13 cellular contexts compared by ENCODE assay signal in genomic region chr9:78144663-78145377, GRCh38.
DNase-seq lines count a peak whose midpoint lies in the region; ATAC-seq, FAIRE-seq and TF ChIP-seq lines count a peak whose summit lies in the region.
"Had no signal": no experiment of that assay in that cellular context is flagged by ENCODE, and none has a peak within 500 bp of the region (broad histone marks: within the 10 kb centered on the region; RNA-seq: fewer than 3 reads in every experiment).

No MANE protein-coding gene starts in this region.

- DNase-seq in Kasumi-1 (lab: John Stamatoyannopoulos, UW) (peak; percentile 44 to 57), endothelial cell of umbilical vein (ENCODE audit: low read depth, low spot score) (peak; percentile 98), pulmonary artery endothelial cell (ENCODE audit: low read depth, low spot score) (peak; percentile 91), NCI-H2107 treated with DMSO at 0.1 percent for 48 hours (lab: John Stamatoyannopoulos, UW; ENCODE audit: unreplicated experiment) (no peak), tibial nerve (ENCODE audit: low spot score in 2 of 2) (no peak)
- DNase-seq in activated CD8-positive, alpha-beta memory T cell treated with anti-CD3 and anti-CD28 coated beads, Interleukin-2, amount 50 U/mL, for 48 hours: no peak
- DNase-seq in effector CD8-positive, alpha-beta T cell (lab: John Stamatoyannopoulos, UW): no peak
- DNase-seq: NCI-H1105 treated with DMSO at 0.1 percent for 48 hours; NCI-H446 treated with DMSO at 0.1 percent for 48 hours; stimulated activated naive CD8-positive, alpha-beta T cell treated with anti-CD3 and anti-CD28 coated beads, Interleukin-15, Interleukin-2, amounts not matched to agents 100 U/mL and 50 U/mL, for 24 hours had no signal

- H3K27ac ChIP-seq in endothelial cell of umbilical vein (ENCODE audit: insufficient read depth, low read depth, low read length) (peak overlapping the region; percentile 78), tibial nerve (no peak overlapping the region)
- H3K27ac ChIP-seq: prostate gland had no signal

- H2AFZ ChIP-seq in endothelial cell of umbilical vein (ENCODE audit: low read depth, low read length): peak overlapping the region; percentile 8

- dilution Hi-C loops in endothelial cell of umbilical vein (cut with MboI; ENCODE audit: extremely low pct_ligation_motif_present, low sequenced_read_pairs): no loop called here

- WGBS in tibial nerve, 2 donors: 68 to 73% methylated on average over 3 of the region's 3 CpGs

- CTCF ChIA-PET in endothelial cell of umbilical vein (lab: Charles Lee): interaction anchor here (1.1 to 2.1 kb wide), 7 partner anchors 13 to 167 kb away, joined by 3 to 14 read pairs (median 5); partner anchors contain the start of gene CEP78

- H3K4me2 ChIP-seq in endothelial cell of umbilical vein (ENCODE audit: insufficient read depth, low read length): no peak overlapping the region

- H3K4me3 ChIP-seq in endothelial cell of umbilical vein (replicated peaks in 1 of 3; ENCODE audit: insufficient read depth in 1 of 3, low read depth in 1 of 3, low read length in 3 of 3): no peak overlapping the region
- H3K4me3 ChIP-seq in tibial nerve: no peak overlapping the region
- H3K4me3 ChIP-seq: prostate gland had no signal

- H3K9me3 ChIP-seq in endothelial cell of umbilical vein (replicated peaks; ENCODE audit: control insufficient read depth, insufficient read depth, low read length) (no peaks in the 10 kb centered on the region), tibial nerve (peaks cover 0 to 21% (median 0%) of the 10 kb centered on the region in 4 donors)
- H3K9me3 ChIP-seq: prostate gland had no signal

- no peaks in the 10 kb centered on the region for H3K27me3 ChIP-seq in endothelial cell of umbilical vein (ENCODE audit: control insufficient read depth in 2 of 2, insufficient read depth in 2 of 2, low read length in 2 of 2)
- H3K27me3 ChIP-seq in tibial nerve: no peaks in the 10 kb centered on the region

- no peaks in the 10 kb centered on the region for H3K9me1 ChIP-seq in endothelial cell of umbilical vein (replicated peaks; ENCODE audit: control insufficient read depth, extremely low read depth, insufficient read depth, low read length)

- H4K20me1 ChIP-seq in endothelial cell of umbilical vein (replicated peaks; ENCODE audit: control insufficient read depth, extremely low read depth, insufficient read depth, low read length): no peaks in the 10 kb centered on the region

- TF ChIP-seq POLR2A in endothelial cell of umbilical vein (IDR thresholded peaks at IDR 0.05; ENCODE audit: low read depth, low read length): no peak
- no peak for TF ChIP-seq POLR2A in tibial nerve (IDR thresholded peaks at IDR 0.05)

- intact Hi-C loops in endothelial cell of umbilical vein (cut with micrococcal nuclease): loop anchor here (1.0 kb wide), 1 partner anchor 62 kb away; no protein-coding TSS in a partner anchor

- POLR2A ChIA-PET in endothelial cell of umbilical vein (lab: Charles Lee): no interaction called here

- H3K9ac ChIP-seq in endothelial cell of umbilical vein (replicated peaks; ENCODE audit: extremely low read depth, insufficient read depth, low read length): no peak overlapping the region

- peak; percentile 98 for FAIRE-seq in endothelial cell of umbilical vein (lab: Jason Lieb, UNC)
- FAIRE-seq: colon had no signal

- no TSS peak for BruUV-seq in endothelial cell of umbilical vein (replicated peaks; lab: Mats Ljungman, UMichigan)

- peak; percentile 64 for ATAC-seq in GM18868 (IDR thresholded peaks at IDR 0.05; ENCODE audit: unreplicated experiment)
- ATAC-seq: stimulated activated naive CD8-positive, alpha-beta T cell treated with anti-CD3 and anti-CD28 coated beads, Interleukin-15, Interleukin-2, amounts not matched to agents 100 U/mL and 50 U/mL, for 24 hours had no signal

- H3K4me1 ChIP-seq in endothelial cell of umbilical vein (ENCODE audit: control insufficient read depth, extremely low read depth, insufficient read depth, low read length): peaks cover 12% of the 10 kb centered on the region
- H3K4me1 ChIP-seq in tibial nerve: no peaks in the 10 kb centered on the region
- H3K4me1 ChIP-seq: prostate gland had no signal

- TF ChIP-seq EP300 in tibial nerve (IDR thresholded peaks at IDR 0.05): no peak

- H3K79me2 ChIP-seq in endothelial cell of umbilical vein (ENCODE audit: control insufficient read depth, insufficient read depth, low read length): no peaks in the 10 kb centered on the region

- TF ChIP-seq CTCF in endothelial cell of umbilical vein (IDR thresholded peaks at IDR 0.05; ENCODE audit: extremely low read depth in 1 of 2, insufficient read depth in 1 of 2, low read depth in 1 of 2, low read length in 2 of 2) (no peak), tibial nerve (IDR thresholded peaks at IDR 0.05) (no peak)

- H3K36me3 ChIP-seq in endothelial cell of umbilical vein (ENCODE audit: control insufficient read depth in 2 of 2, extremely low read depth in 1 of 2, insufficient read depth in 2 of 2, low read length in 2 of 2) (no peaks in the 10 kb centered on the region), tibial nerve (no peaks in the 10 kb centered on the region)
- H3K36me3 ChIP-seq: prostate gland had no signal

TF ChIP-seq in endothelial cell of umbilical vein, 7 proteins besides CTCF, POLR2A, EP300 and RAD21:
- TF ChIP-seq GATA2 (IDR thresholded peaks at IDR 0.05; ENCODE audit: insufficient read depth, insufficient read length, low read depth, low read length) (peak; percentile 92), POLR2AphosphoS5 (IDR thresholded peaks at IDR 0.05; ENCODE audit: insufficient read depth, low read depth, low read length) (peak; percentile 65), JUN (IDR thresholded peaks at IDR 0.05; ENCODE audit: borderline replicate concordance, insufficient read depth, insufficient read length, low read depth) (peak; percentile 48), MAX (IDR thresholded peaks at IDR 0.05; ENCODE audit: insufficient read depth, insufficient read length) (no peak), FOS (IDR thresholded peaks at IDR 0.05; ENCODE audit: borderline replicate concordance, insufficient read depth, low read length) (peak; percentile 86)

Comparison
In these comparisons a context has a peak if more than half of its experiments do, and no peak if none do; other contexts are left out.
1. DNase-seq: peak in Kasumi-1 (2 of 2), endothelial cell of umbilical vein (single experiment) and pulmonary artery endothelial cell (single experiment); none in NCI-H2107 treated with DMSO at 0.1 percent for 48 hours (single experiment), tibial nerve (0 of 2), activated CD8-positive, alpha-beta memory T cell treated with anti-CD3 and anti-CD28 coated beads, Interleukin-2, amount 50 U/mL, for 48 hours (single experiment) and effector CD8-positive, alpha-beta T cell (single experiment).